7 cellular contexts compared by ENCODE assay signal in the genomic region with DNA sequence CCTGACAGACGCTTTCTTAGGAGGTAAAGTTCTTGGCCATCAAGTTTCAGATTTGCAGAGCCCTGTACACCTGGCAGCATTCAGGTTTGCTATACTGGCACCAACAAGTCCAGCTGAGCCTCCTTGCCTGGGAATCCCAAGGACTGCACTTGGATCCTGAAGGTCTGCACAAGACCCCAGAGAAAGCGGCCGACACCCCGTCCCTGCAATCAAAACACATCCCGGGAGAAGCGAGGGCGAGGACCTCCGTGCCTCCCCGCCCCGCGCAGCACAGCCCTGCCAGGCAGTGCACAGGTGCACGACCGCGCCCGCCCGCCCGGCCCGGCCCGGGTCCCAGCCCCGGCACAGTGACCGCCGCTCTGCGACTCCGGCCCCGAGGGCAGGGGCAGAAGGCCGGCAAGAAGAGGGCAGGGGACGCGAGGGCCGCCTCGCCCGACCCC. TPM values are rescaled to one million over a fixed set of nuclear protein-coding genes. Genes with fewer than 3 reads are reported as not detected.
DNase-seq lines count a peak whose midpoint lies in the region; ATAC-seq and TF ChIP-seq lines count a peak whose summit lies in the region.

No MANE protein-coding gene starts in this region.

- H3K4me3 ChIP-seq in gastrocnemius medialis = peak overlapping the region; percentile 71 to 96 (median 73)

- no peaks in the 10 kb centered on the region for H3K36me3 ChIP-seq in gastrocnemius medialis

- peaks cover 6% of the 10 kb centered on the region for H3K36me3 Mint-ChIP-seq in activated CD4-positive, alpha-beta memory T cell treated with anti-CD3 and anti-CD28 coated beads, Interleukin-2, amount 10 ng/mL, durations not matched to agents 7 days and 5 days (ENCODE audit: low read depth)

- no peak for TF ChIP-seq POLR2A in gastrocnemius medialis (IDR thresholded peaks at IDR 0.05)

- H3K4me1 Mint-ChIP-seq in activated CD4-positive, alpha-beta memory T cell treated with anti-CD3 and anti-CD28 coated beads, Interleukin-2, amount 10 ng/mL, durations not matched to agents 7 days and 5 days = peaks cover 31% of the 10 kb centered on the region

- ATAC-seq in GM19328 (IDR thresholded peaks at IDR 0.05; ENCODE audit: unreplicated experiment) (peak; percentile 22), HG03025 (IDR thresholded peaks at IDR 0.05; ENCODE audit: low FRiP score, unreplicated experiment) (peak; percentile 16), Right ventricle myocardium superior (ENCODE audit: poor library complexity) (peak; percentile 13), gastrocnemius medialis (peak in 1 of 2 donors; percentile 4)

- intact Hi-C loops in Right ventricle myocardium superior (cut with DNase I) = no loop called here
- intact Hi-C loops in gastrocnemius medialis (cut with DNase I; ENCODE audit: low total_unique reads) = loop anchor here (5.0 to 10.0 kb wide), 4 partner anchors 124 to 1111 kb away; partner anchors contain the start of genes ADSL, ATF4 and SLC25A17

- no peaks in the 10 kb centered on the region for H3K27me3 Mint-ChIP-seq in activated CD4-positive, alpha-beta memory T cell treated with anti-CD3 and anti-CD28 coated beads, Interleukin-2, amount 10 ng/mL, durations not matched to agents 7 days and 5 days

- no peak for DNase-seq in activated CD4-positive, alpha-beta memory T cell treated with anti-CD3 and anti-CD28 coated beads, Interleukin-2, amount 10 ng/mL, durations not matched to agents 7 days and 5 days
- DNase-seq in Right ventricle myocardium superior (no peak), gastrocnemius medialis (no peak), RKO (ENCODE audit: low spot score) (no peak), NCI-H2196 (lab: John Stamatoyannopoulos, UW; ENCODE audit: unreplicated experiment) (no peak)

- peak overlapping the region; percentile 73 for H3K27ac Mint-ChIP-seq in activated CD4-positive, alpha-beta memory T cell treated with anti-CD3 and anti-CD28 coated beads, Interleukin-2, amount 10 ng/mL, durations not matched to agents 7 days and 5 days

- in situ Hi-C loops in gastrocnemius medialis (cut with MboI; ENCODE audit: low sequenced_read_pairs in 4 of 4) = no loop called here

- peak overlapping the region; percentile 85 to 96 (median 90) for H3K27ac ChIP-seq in gastrocnemius medialis

- H3K9me3 ChIP-seq in gastrocnemius medialis = no peaks in the 10 kb centered on the region

- peak in 1 of 5 experiments; percentile 11 for TF ChIP-seq CTCF in gastrocnemius medialis (IDR thresholded peaks at IDR 0.05 in 4 of 5, conservative IDR thresholded peaks at IDR 0.05 in 1 of 5)

- POLR2A ChIA-PET in activated CD4-positive, alpha-beta memory T cell treated with anti-CD3 and anti-CD28 coated beads, Interleukin-2, amount 10 ng/mL, durations not matched to agents 7 days and 5 days (lab: Charles Lee) = interaction anchor here (0.7 to 6.1 kb wide), 14 partner anchors 10 to 373 kb away, joined by 3 to 59 read pairs (median 4); no protein-coding TSS in a partner anchor

- CTCF ChIA-PET in activated CD4-positive, alpha-beta memory T cell treated with anti-CD3 and anti-CD28 coated beads, Interleukin-2, amount 10 ng/mL, durations not matched to agents 7 days and 5 days (lab: Charles Lee) = interaction anchor here (0.6 to 2.5 kb wide), 3 partner anchors 10 to 1140 kb away, joined by 3 to 28 read pairs (median 11); no protein-coding TSS in a partner anchor

- H3K27me3 ChIP-seq in gastrocnemius medialis = no peaks in the 10 kb centered on the region

- no peaks in the 10 kb centered on the region for H3K9me3 Mint-ChIP-seq in activated CD4-positive, alpha-beta memory T cell treated with anti-CD3 and anti-CD28 coated beads, Interleukin-2, amount 10 ng/mL, durations not matched to agents 7 days and 5 days

- peaks cover 31 to 33% of the 10 kb centered on the region in 2 donors for H3K4me1 ChIP-seq in gastrocnemius medialis

- peak overlapping the region; percentile 91 for H3K4me3 Mint-ChIP-seq in activated CD4-positive, alpha-beta memory T cell treated with anti-CD3 and anti-CD28 coated beads, Interleukin-2, amount 10 ng/mL, durations not matched to agents 7 days and 5 days

RNA-seq across cellular contexts. Expression of gene MRTFA, which starts 0.6 kb away (rescaled TPM):
- total RNA-seq in activated CD4-positive, alpha-beta memory T cell treated with anti-CD3 and anti-CD28 coated beads, Interleukin-2, amount 10 ng/mL, durations not matched to agents 7 days and 5 days = 10 to 100 TPM; 58.5 to 61.5 TPM
- total RNA-seq in Right ventricle myocardium superior = 26.4 TPM
- total RNA-seq in gastrocnemius medialis = 10 to 100 TPM; 13.7 to 31.3 (median 22.2) TPM

RNA-seq across cellular contexts. Expression of gene MCHR1, which starts 43.3 kb away (rescaled TPM):
- not detected for total RNA-seq in activated CD4-positive, alpha-beta memory T cell treated with anti-CD3 and anti-CD28 coated beads, Interleukin-2, amount 10 ng/mL, durations not matched to agents 7 days and 5 days
- total RNA-seq in Right ventricle myocardium superior (0.54 TPM), gastrocnemius medialis (under 1 TPM in 1 of 4 donors, not detected in 3; 0.95 TPM)
